ENCODE assay signal across 27 cellular contexts in the genomic region with DNA sequence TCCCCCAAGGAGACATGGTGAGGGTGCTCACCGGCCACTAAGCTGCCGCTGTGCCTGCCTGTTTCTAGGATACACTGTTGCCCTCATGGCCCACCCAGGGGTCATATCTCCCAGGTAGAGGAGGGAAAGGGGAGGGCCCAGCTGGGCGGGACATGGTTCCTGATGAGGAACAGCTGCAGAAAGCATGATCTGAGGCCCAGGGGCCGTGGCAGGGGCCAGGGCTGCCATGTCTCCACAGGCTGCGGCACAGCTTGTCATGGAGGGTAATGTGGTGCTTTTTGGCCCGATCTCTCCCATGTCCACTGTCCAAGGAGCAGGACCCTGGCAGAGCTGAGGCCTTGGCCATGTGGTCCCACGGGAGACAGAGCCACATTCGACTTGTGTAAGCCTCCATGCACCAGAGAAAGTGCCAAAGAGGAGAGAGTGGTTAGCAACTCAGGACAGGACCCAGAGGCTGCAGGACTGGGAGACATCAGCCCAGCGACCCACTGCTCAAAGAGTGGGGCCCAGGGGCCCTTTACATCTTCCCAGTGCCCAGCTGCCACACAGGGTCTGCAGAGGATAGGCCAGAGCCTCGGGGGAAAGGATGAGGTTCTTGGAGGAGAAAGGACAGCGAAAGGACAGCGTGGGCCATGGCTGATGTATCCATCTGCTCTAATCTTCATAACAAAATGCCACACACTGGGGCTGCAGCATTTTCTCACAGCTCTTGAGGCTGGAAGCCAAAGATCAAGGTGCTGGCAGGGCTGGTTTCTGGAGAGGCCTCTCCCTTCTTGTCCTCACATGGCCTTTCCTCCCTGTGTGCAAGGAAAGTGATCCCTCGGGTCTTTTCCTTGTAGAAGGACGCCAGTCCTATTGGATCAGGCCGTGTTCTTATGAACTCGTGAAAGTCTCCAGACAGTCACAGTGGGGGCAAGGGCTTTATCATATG. TPM values are rescaled to one million over a fixed set of nuclear protein-coding genes. Genes with fewer than 3 reads are reported as not detected.
A peak's percentile ranks its signal among the peaks of the same experiment; 100 is the strongest.
DNase-seq lines count a peak whose midpoint lies in the region; ATAC-seq, FAIRE-seq and TF ChIP-seq lines count a peak whose summit lies in the region.
"Had no signal": no experiment of that assay in that cellular context is flagged by ENCODE, and none has a peak within 500 bp of the region (broad histone marks: within the 10 kb centered on the region; RNA-seq: fewer than 3 reads in every experiment).

No MANE protein-coding gene starts in this region.

- peak overlapping the region; percentile 55 for H3K27ac Mint-ChIP-seq in activated naive CD4-positive, alpha-beta T cell treated with anti-CD3 and anti-CD28 coated beads for 36 hours
- peak overlapping the region; percentile 52 for H3K27ac Mint-ChIP-seq in T-cell

- no peak overlapping the region for H3K4me3 Mint-ChIP-seq in activated naive CD4-positive, alpha-beta T cell treated with anti-CD3 and anti-CD28 coated beads for 36 hours
- no peak overlapping the region for H3K4me3 Mint-ChIP-seq in T-cell
- H3K4me3 Mint-ChIP-seq: effector memory CD8-positive, alpha-beta T cell had no signal

- peaks cover 24% of the 10 kb centered on the region for H3K4me1 Mint-ChIP-seq in activated naive CD4-positive, alpha-beta T cell treated with anti-CD3 and anti-CD28 coated beads for 36 hours (ENCODE audit: low read depth)
- peaks cover 31 to 34% (median 31%) of the 10 kb centered on the region in 3 donors for H3K4me1 Mint-ChIP-seq in T-cell

- FAIRE-seq in GM12891 (lab: Jason Lieb, UNC) = no peak
- FAIRE-seq: G401.6 had no signal

- TF ChIP-seq POLR2A in GM12891 (IDR thresholded peaks at IDR 0.05; ENCODE audit: low read depth, low read length) = no peak

- POLR2A ChIA-PET in T-cell (lab: Charles Lee) = interaction anchor here in 1 of 2 donors (0.6 kb wide), 1 partner anchor 227 kb away, joined by 7 read pairs; no protein-coding TSS in a partner anchor

- DNase-seq in activated naive CD4-positive, alpha-beta T cell treated with anti-CD3 and anti-CD28 coated beads for 36 hours = no peak
- DNase-seq in activated naive CD4-positive, alpha-beta T cell (lab: John Stamatoyannopoulos, UW) = no peak
- DNase-seq in T-cell = no peak
- peak; percentile 43 for DNase-seq in islet precursor cell
- DNase-seq in posterior vena cava (ENCODE audit: low spot score) = peak; percentile 59
- DNase-seq in effector CD8-positive, alpha-beta T cell (lab: John Stamatoyannopoulos, UW) = no peak
- DNase-seq in omental fat pad (ENCODE audit: low spot score) = no peak
- no peak for DNase-seq in GM12891 (ENCODE audit: insufficient read length, low spot score)
- DNase-seq: ACHN; activated CD4-positive, alpha-beta T cell treated with anti-CD3 and anti-CD28 coated beads, Interleukin-2, amount 50 U/mL, for 1 hour; COR-L47; cortex of kidney; DMS79; effector memory CD8-positive, alpha-beta T cell; hippocampal formation; mesenchymal stem cell; NCI-H1436 treated with DMSO at 0.1 percent for 48 hours; NCI-H345; psoas muscle; SHP77 treated with DMSO at 0.1 percent for 48 hours; sigmoid colon; stimulated activated CD4-positive, alpha-beta T cell treated with anti-CD3 and anti-CD28 coated beads, Interleukin-4, amount 100 ng/mL, for 1 hour; T1000; trophoblast cell had no signal

- ATAC-seq in T-cell (replicated peaks in 1 of 4) (no peak), omental fat pad (ENCODE audit: low FRiP score) (no peak)
- ATAC-seq: effector memory CD8-positive, alpha-beta T cell; HCT116; left lobe of liver; psoas muscle had no signal

- peaks cover 22% of the 10 kb centered on the region for H3K36me3 Mint-ChIP-seq in activated naive CD4-positive, alpha-beta T cell treated with anti-CD3 and anti-CD28 coated beads for 36 hours (ENCODE audit: low read depth)
- peaks cover 31% of the 10 kb centered on the region for H3K36me3 Mint-ChIP-seq in T-cell

- H3K27me3 Mint-ChIP-seq in activated naive CD4-positive, alpha-beta T cell treated with anti-CD3 and anti-CD28 coated beads for 36 hours (ENCODE audit: low read depth) = no peaks in the 10 kb centered on the region
- H3K27me3 Mint-ChIP-seq in T-cell = no peaks in the 10 kb centered on the region
- H3K27me3 Mint-ChIP-seq: effector memory CD8-positive, alpha-beta T cell had no signal

- TF ChIP-seq CTCF in omental fat pad (IDR thresholded peaks at IDR 0.05) = no peak

- intact Hi-C loops in activated naive CD4-positive, alpha-beta T cell treated with anti-CD3 and anti-CD28 coated beads for 36 hours (cut with micrococcal nuclease) = no loop called here
- intact Hi-C loops in posterior vena cava (cut with DNase I) = no loop called here

- H3K9me3 Mint-ChIP-seq in activated naive CD4-positive, alpha-beta T cell treated with anti-CD3 and anti-CD28 coated beads for 36 hours = no peaks in the 10 kb centered on the region
- no peaks in the 10 kb centered on the region for H3K9me3 Mint-ChIP-seq in T-cell
- H3K9me3 Mint-ChIP-seq: effector memory CD8-positive, alpha-beta T cell had no signal

- CTCF ChIA-PET in activated naive CD4-positive, alpha-beta T cell treated with anti-CD3 and anti-CD28 coated beads for 36 hours (lab: Charles Lee) = interaction anchor here (0.9 to 4.8 kb wide), 4 partner anchors 48 to 111 kb away, joined by 3 to 16 read pairs (median 4); partner anchors contain the start of gene PLEKHF1
- CTCF ChIA-PET in T-cell (lab: Charles Lee) = interaction anchor here in 1 of 2 donors (0.9 to 1.1 kb wide), 2 partner anchors 77 to 99 kb away, joined by 3 to 4 read pairs; no protein-coding TSS in a partner anchor

TF ChIP-seq in GM12891, 5 proteins besides CTCF, POLR2A, EP300 and RAD21:
- TF ChIP-seq SPI1 (IDR thresholded peaks at IDR 0.05; ENCODE audit: low read depth, low read length) (no peak), POLR2AphosphoS5 (IDR thresholded peaks at IDR 0.05; ENCODE audit: low read depth, low read length) (no peak)

RNA-seq across cellular contexts. Expression of gene POP4, which starts 11.5 kb away (rescaled TPM):
- total RNA-seq in activated naive CD4-positive, alpha-beta T cell treated with anti-CD3 and anti-CD28 coated beads for 36 hours = 10 to 100 TPM; 79.5 to 83.3 TPM
- total RNA-seq in T-cell (10 to 100 TPM; 43.7 to 59.6 (median 55.5) TPM), posterior vena cava (10 to 100 TPM; 41.4 to 49.1 TPM), omental fat pad (10 to 100 TPM; 52.9 to 62.4 (median 55.0) TPM)
- polyA plus RNA-seq in GM12891 (2012; ENCODE audit: low read depth, missing spikeins) = 74.4 TPM

RNA-seq across cellular contexts. Expression of gene PLEKHF1, which starts 47.7 kb away (rescaled TPM):
- 10 to 100 TPM; 20.7 to 21.0 TPM for total RNA-seq in activated naive CD4-positive, alpha-beta T cell treated with anti-CD3 and anti-CD28 coated beads for 36 hours
- 10 to 100 TPM; 13.2 to 42.6 (median 34.5) TPM for total RNA-seq in T-cell
- 10 to 100 TPM; 20.7 to 21.0 TPM for total RNA-seq in posterior vena cava
- total RNA-seq in omental fat pad = 10 to 100 TPM; 10.7 to 55.5 (median 21.5) TPM
- 5.1 TPM for polyA plus RNA-seq in GM12891 (2012; ENCODE audit: low read depth, missing spikeins)

Comparison
In these comparisons a context has a peak if more than half of its experiments do, and no peak if none do; other contexts are left out.
1. DNase-seq: peak in islet precursor cell (single experiment) and posterior vena cava (single experiment); none in activated naive CD4-positive, alpha-beta T cell treated with anti-CD3 and anti-CD28 coated beads for 36 hours (single experiment), activated naive CD4-positive, alpha-beta T cell (0 of 4), T-cell (0 of 34), effector CD8-positive, alpha-beta T cell (single experiment), omental fat pad (single experiment) and GM12891 (single experiment).